19 cellular contexts compared by ENCODE assay signal in genomic region chr9:96649620-96650323, GRCh38. TPM values are rescaled to one million over a fixed set of nuclear protein-coding genes. Genes with fewer than 3 reads are reported as not detected.
A peak's percentile ranks its signal among the peaks of the same experiment; 100 is the strongest.
DNase-seq lines count a peak whose midpoint lies in the region; FAIRE-seq and TF ChIP-seq lines count a peak whose summit lies in the region.
"Had no signal": no experiment of that assay in that cellular context is flagged by ENCODE, and none has a peak within 500 bp of the region (broad histone marks: within the 10 kb centered on the region; RNA-seq: fewer than 3 reads in every experiment).

No MANE protein-coding gene starts in this region.

- intact Hi-C loops in MCF 10A (cut with micrococcal nuclease): loop anchor here (5.0 kb wide), 1 partner anchor 417 kb away; no protein-coding TSS in a partner anchor
- intact Hi-C loops in mammary epithelial cell (cut with micrococcal nuclease): loop anchor here (5.0 kb wide), 1 partner anchor 417 kb away; no protein-coding TSS in a partner anchor

- H3K4me1 ChIP-seq in mammary epithelial cell (ENCODE audit: insufficient read depth, low read length) (peaks cover 3% of the 10 kb centered on the region), astrocyte (ENCODE audit: insufficient read depth, low read length) (no peaks in the 10 kb centered on the region), skeletal muscle tissue (ENCODE audit: control insufficient read depth in 3 of 3, insufficient read depth in 3 of 3, low read length in 3 of 3) (peaks cover 16 to 26% (median 17%) of the 10 kb centered on the region in 3 donors)
- H3K4me1 ChIP-seq: Peyer's patch had no signal

- TF ChIP-seq CTCF in MCF 10A (IDR thresholded peaks at IDR 0.05; ENCODE audit: unreplicated experiment) (no peak), mammary epithelial cell (conservative IDR thresholded peaks at IDR 0.05 in 1 of 2, IDR thresholded peaks at IDR 0.05 in 1 of 2; ENCODE audit: extremely low read depth in 1 of 2, insufficient read depth in 1 of 2, low read depth in 1 of 2, low read length in 2 of 2) (no peak), astrocyte (IDR thresholded peaks at IDR 0.05; ENCODE audit: insufficient read depth, low read depth, low read length) (no peak)

- no peak overlapping the region for H3K9ac ChIP-seq in mammary epithelial cell (ENCODE audit: insufficient read depth, low read length)
- H3K9ac ChIP-seq in astrocyte (ENCODE audit: low read length): no peak overlapping the region
- H3K9ac ChIP-seq in skeletal muscle tissue (ENCODE audit: low read depth in 1 of 3, low read length in 3 of 3): peak overlapping the region in 2 of 3 donors; percentile 27 to 40
- H3K9ac ChIP-seq: GM23248 had no signal

- BruUV-seq in MCF 10A (replicated peaks; lab: Mats Ljungman, UMichigan) (no TSS peak), mammary epithelial cell (replicated peaks; lab: Mats Ljungman, UMichigan) (no TSS peak)

- H3K27ac ChIP-seq in mammary epithelial cell (ENCODE audit: insufficient read depth, low read depth, low read length): no peak overlapping the region
- H3K27ac ChIP-seq in astrocyte (ENCODE audit: low read depth, low read length): no peak overlapping the region
- H3K27ac ChIP-seq in skeletal muscle tissue (ENCODE audit: low read depth, low read length): peak overlapping the region; percentile 59
- H3K27ac ChIP-seq: GM23248, Peyer's patch had no signal

- H3K9me3 Mint-ChIP-seq in MCF 10A (ENCODE audit: unreplicated experiment): no peaks in the 10 kb centered on the region
- no peaks in the 10 kb centered on the region for H3K9me3 Mint-ChIP-seq in astrocyte (ENCODE audit: unreplicated experiment)
- H3K9me3 Mint-ChIP-seq: CD4-positive, alpha-beta T cell had no signal

- POLR2A ChIA-PET in MCF 10A (lab: Yijun Ruan, JAX): interaction anchor here (0.5 to 0.7 kb wide), 2 partner anchors 36 to 379 kb away, joined by 5 to 6 read pairs; no protein-coding TSS in a partner anchor

- CTCF ChIA-PET in MCF 10A (lab: Yijun Ruan, JAX): interaction anchor here (0.7 to 1.8 kb wide), 5 partner anchors 14 to 1642 kb away, joined by 3 to 8 read pairs (median 3); no protein-coding TSS in a partner anchor
- CTCF ChIA-PET in mammary epithelial cell (lab: Charles Lee; ENCODE audit: low non-redundant PET): no interaction called here

- no peak overlapping the region for H3K4me3 Mint-ChIP-seq in MCF 10A (ENCODE audit: unreplicated experiment)
- no peak overlapping the region for H3K4me3 Mint-ChIP-seq in astrocyte (ENCODE audit: unreplicated experiment)
- H3K4me3 Mint-ChIP-seq: CD4-positive, alpha-beta T cell had no signal

- H3K4me3 ChIP-seq in mammary epithelial cell (replicated peaks in 1 of 3; ENCODE audit: insufficient read depth in 1 of 3, low read depth in 2 of 3, low read length in 3 of 3) (no peak overlapping the region), astrocyte (ENCODE audit: insufficient read depth, low read depth, low read length) (no peak overlapping the region), skeletal muscle tissue (ENCODE audit: low read length in 3 of 3) (no peak overlapping the region)
- H3K4me3 ChIP-seq: GM23248, Peyer's patch had no signal

- FAIRE-seq in astrocyte (lab: Jason Lieb, UNC): no peak
- FAIRE-seq: D721Med had no signal

- dilution Hi-C loops in mammary epithelial cell (cut with HindIII; ENCODE audit: low sequenced_read_pairs): no loop called here

- H3K27me3 Mint-ChIP-seq in MCF 10A (ENCODE audit: insufficient read depth, unreplicated experiment) (no peaks in the 10 kb centered on the region), astrocyte (ENCODE audit: low read depth, unreplicated experiment) (no peaks in the 10 kb centered on the region)
- H3K27me3 Mint-ChIP-seq: CD4-positive, alpha-beta T cell had no signal

- H2AFZ ChIP-seq in mammary epithelial cell (ENCODE audit: low read depth, low read length) (no peak overlapping the region), astrocyte (ENCODE audit: low read depth, low read length) (no peak overlapping the region)
- H2AFZ ChIP-seq: GM23248 had no signal

- peak overlapping the region; percentile 26 for H3K27ac Mint-ChIP-seq in MCF 10A (ENCODE audit: low read depth, unreplicated experiment)
- H3K27ac Mint-ChIP-seq in astrocyte (ENCODE audit: unreplicated experiment): peak overlapping the region; percentile 0
- H3K27ac Mint-ChIP-seq: CD4-positive, alpha-beta T cell had no signal

- WGBS in mammary epithelial cell (ENCODE audit: low coverage, missing lambda C conversion rate): 100% methylated on average over 1 of the region's 1 CpG

- no peak overlapping the region for H3K4me2 ChIP-seq in mammary epithelial cell (ENCODE audit: insufficient read depth, low read depth, low read length)
- H3K4me2 ChIP-seq in astrocyte (ENCODE audit: low read length): no peak overlapping the region

- H3K79me2 ChIP-seq in mammary epithelial cell (ENCODE audit: insufficient read depth, low read length): no peaks in the 10 kb centered on the region
- no peaks in the 10 kb centered on the region for H3K79me2 ChIP-seq in astrocyte (ENCODE audit: insufficient read depth, low read length)

- in situ Hi-C loops in mammary epithelial cell (cut with MboI; ENCODE audit: low sequenced_read_pairs in 2 of 2): loop anchor here (10.0 to 25.0 kb wide), 3 partner anchors 205 to 315 kb away; no protein-coding TSS in a partner anchor

- H3K4me1 Mint-ChIP-seq in MCF 10A (ENCODE audit: insufficient read depth, unreplicated experiment) (peaks cover 8% of the 10 kb centered on the region), astrocyte (ENCODE audit: low read depth, unreplicated experiment) (peaks cover 2% of the 10 kb centered on the region)

- H3K36me3 Mint-ChIP-seq in MCF 10A (ENCODE audit: insufficient read depth, unreplicated experiment): peaks cover 48% of the 10 kb centered on the region
- H3K36me3 Mint-ChIP-seq in astrocyte (ENCODE audit: low read depth, unreplicated experiment): peaks cover 12% of the 10 kb centered on the region

- H3K9me3 ChIP-seq in mammary epithelial cell (replicated peaks; ENCODE audit: insufficient read depth, low read length) (no peaks in the 10 kb centered on the region), astrocyte (ENCODE audit: insufficient read depth, low read depth, low read length) (no peaks in the 10 kb centered on the region), skeletal muscle tissue (ENCODE audit: control insufficient read depth in 3 of 3, low read length in 3 of 3) (no peaks in the 10 kb centered on the region)
- H3K9me3 ChIP-seq: Peyer's patch had no signal

- no peak for DNase-seq in MCF 10A (ENCODE audit: unreplicated experiment)
- no peak for DNase-seq in mammary epithelial cell
- no peak for DNase-seq in astrocyte (ENCODE audit: low read depth)
- peak; percentile 39 for DNase-seq in fibroblast of gingiva (ENCODE audit: low read depth)
- no peak for DNase-seq in stimulated activated CD4-positive, alpha-beta T cell treated with anti-CD3 and anti-CD28 coated beads, Interleukin-2, amount 100 ng/mL, for 48 hours
- DNase-seq in activated gamma-delta T cell treated with Interleukin-2 at 50 U/mL for 16 hours: no peak
- no peak for DNase-seq in activated gamma-delta T cell (lab: John Stamatoyannopoulos, UW)
- DNase-seq: CD4-positive, alpha-beta T cell; GM23248; KG1; NCI-H1105 treated with DMSO at 0.1 percent for 48 hours; NCI-H187 treated with DMSO at 0.1 percent for 48 hours; NCI-H2171; NCI-H446 treated with DMSO at 0.1 percent for 48 hours; NCI-H82; Peyer's patch; SHP77 treated with DMSO at 0.1 percent for 48 hours had no signal

- H3K27me3 ChIP-seq in mammary epithelial cell (ENCODE audit: insufficient read depth, low read length) (no peaks in the 10 kb centered on the region), astrocyte (ENCODE audit: insufficient read depth, low read length) (no peaks in the 10 kb centered on the region), skeletal muscle tissue (ENCODE audit: control insufficient read depth in 3 of 3, insufficient read depth in 3 of 3, low read length in 3 of 3) (no peaks in the 10 kb centered on the region)
- H3K27me3 ChIP-seq: Peyer's patch had no signal

- H4K20me1 ChIP-seq in mammary epithelial cell (ENCODE audit: insufficient read depth, low read length) (no peaks in the 10 kb centered on the region), astrocyte (ENCODE audit: insufficient read depth, low read length) (no peaks in the 10 kb centered on the region)

- H3K36me3 ChIP-seq in mammary epithelial cell (ENCODE audit: insufficient read depth, low read length): peaks cover 13% of the 10 kb centered on the region
- H3K36me3 ChIP-seq in astrocyte (ENCODE audit: insufficient read depth, low read length): peaks cover 12% of the 10 kb centered on the region
- H3K36me3 ChIP-seq in skeletal muscle tissue (ENCODE audit: control insufficient read depth in 3 of 3, insufficient read depth in 3 of 3, low read length in 3 of 3): peaks cover 0 to 10% (median 9%) of the 10 kb centered on the region in 3 donors

RNA-seq across cellular contexts. Expression of gene PRXL2C, which starts 5.3 kb away (rescaled TPM):
- total RNA-seq in MCF 10A (2022) (15.6 and 17.0 TPM in 2 replicates), mammary epithelial cell (10 to 100 TPM; 13.0 to 14.3 TPM), astrocyte (12.2 and 12.6 TPM in 2 replicates), skeletal muscle tissue (16.7 TPM)
- 6.6 TPM for polyA plus RNA-seq in mammary epithelial cell
- 8.0 TPM for polyA minus RNA-seq in mammary epithelial cell

RNA-seq across cellular contexts. Expression of gene CDC14B, which starts 30.1 kb away (rescaled TPM):
- total RNA-seq in MCF 10A (2022) (7.0 and 9.3 TPM in 2 replicates), mammary epithelial cell (10 to 100 TPM in 1 of 2 donors, 1 to 10 TPM in 1; 9.4 to 14.5 TPM), astrocyte (21.0 and 22.5 TPM in 2 replicates), skeletal muscle tissue (45.9 TPM)
- polyA plus RNA-seq in mammary epithelial cell: 5.2 TPM
- 8.0 TPM for polyA minus RNA-seq in mammary epithelial cell

Comparison
In these comparisons a context has a peak if more than half of its experiments do, and no peak if none do; other contexts are left out.
1. H3K9ac ChIP-seq: peak in skeletal muscle tissue (2 of 3); none in mammary epithelial cell (single experiment) and astrocyte (single experiment).